Comparison of ENCODE assay signal across 24 cellular contexts in genomic region chr4:8153441-8153840, GRCh38.
"Had no signal": no experiment of that assay in that cellular context is flagged by ENCODE, and none has a peak within 500 bp of the region (broad histone marks: within the 10 kb centered on the region; RNA-seq: fewer than 3 reads in every experiment).

No MANE protein-coding gene starts in this region.

- H3K9me3 ChIP-seq: adrenal gland, body of pancreas, colonic mucosa had no signal

- H3K27ac ChIP-seq: adrenal gland, body of pancreas, colonic mucosa had no signal

- ATAC-seq: activated CD4-positive, alpha-beta T cell treated with anti-CD3 and anti-CD28 coated beads for 36 hours; activated CD8-positive, alpha-beta memory T cell treated with anti-CD3 and anti-CD28 coated beads, Interleukin-2, amount 10 ng/mL, durations not matched to agents 7 days and 5 days; activated CD8-positive, alpha-beta T cell treated with anti-CD3 and anti-CD28 coated beads, Interleukin-2, amount 10 ng/mL, durations not matched to agents 7 days and 5 days; activated naive CD8-positive, alpha-beta T cell treated with anti-CD3 and anti-CD28 coated beads, Interleukin-2, amount 50 U/mL, for 24 hours; body of pancreas; esophagus mucosa had no signal

- DNase-seq: activated CD4-positive, alpha-beta memory T cell treated with anti-CD3 and anti-CD28 coated beads for 36 hours; activated CD4-positive, alpha-beta T cell treated with anti-CD3 and anti-CD28 coated beads for 36 hours; activated CD4-positive, alpha-beta T cell treated with anti-CD3 and anti-CD28 coated beads, Interleukin-2, amount 10 ng/mL, durations not matched to agents 24 days and 14 days; activated CD4-positive, CD25-positive, alpha-beta regulatory T cell; activated CD4-positive, CD25-positive, alpha-beta regulatory T cell treated with anti-CD3 and anti-CD28 coated beads, Interleukin-2, amount 50 U/mL, for 72 hours; activated CD8-positive, alpha-beta memory T cell treated with anti-CD3 and anti-CD28 coated beads, Interleukin-2, amount 10 ng/mL, durations not matched to agents 7 days and 5 days; activated CD8-positive, alpha-beta memory T cell treated with anti-CD3 and anti-CD28 coated beads, Interleukin-2, amount 50 U/mL, for 4 hours; activated CD8-positive, alpha-beta T cell treated with anti-CD3 and anti-CD28 coated beads, Interleukin-2, amount 10 ng/mL, durations not matched to agents 7 days and 5 days; activated effector memory CD4-positive, alpha-beta T cell treated with anti-CD3 and anti-CD28 coated beads, Interleukin-2, amount 50 U/mL, for 16 hours; activated naive CD4-positive, alpha-beta T cell treated with anti-CD3 and anti-CD28 coated beads for 36 hours; activated naive CD8-positive, alpha-beta T cell treated with anti-CD3 and anti-CD28 coated beads for 36 hours; activated naive CD8-positive, alpha-beta T cell treated with anti-CD3 and anti-CD28 coated beads, Interleukin-2, amount 50 U/mL, for 24 hours; activated T-cell treated with anti-CD3 and anti-CD28 coated beads, Interleukin-2, amount 50 U/mL, for 1 hour; activated T-cell treated with anti-CD3 and anti-CD28 coated beads, Interleukin-2, amount 50 U/mL, for 48 hours; amygdala; central memory CD4-positive, alpha-beta T cell; cerebellar nuclear complex; colonic mucosa; effector memory CD4-positive, alpha-beta T cell; foreskin fibroblast; T-helper 2 cell had no signal

- H3K36me3 ChIP-seq: adrenal gland, colonic mucosa had no signal

- H3K4me3 ChIP-seq: adrenal gland, body of pancreas, colonic mucosa had no signal

- H3K4me1 ChIP-seq: colonic mucosa had no signal

- H3K27me3 ChIP-seq: adrenal gland, body of pancreas had no signal
